Comparison of ENCODE assay signal across 13 cellular contexts in the genomic region with DNA sequence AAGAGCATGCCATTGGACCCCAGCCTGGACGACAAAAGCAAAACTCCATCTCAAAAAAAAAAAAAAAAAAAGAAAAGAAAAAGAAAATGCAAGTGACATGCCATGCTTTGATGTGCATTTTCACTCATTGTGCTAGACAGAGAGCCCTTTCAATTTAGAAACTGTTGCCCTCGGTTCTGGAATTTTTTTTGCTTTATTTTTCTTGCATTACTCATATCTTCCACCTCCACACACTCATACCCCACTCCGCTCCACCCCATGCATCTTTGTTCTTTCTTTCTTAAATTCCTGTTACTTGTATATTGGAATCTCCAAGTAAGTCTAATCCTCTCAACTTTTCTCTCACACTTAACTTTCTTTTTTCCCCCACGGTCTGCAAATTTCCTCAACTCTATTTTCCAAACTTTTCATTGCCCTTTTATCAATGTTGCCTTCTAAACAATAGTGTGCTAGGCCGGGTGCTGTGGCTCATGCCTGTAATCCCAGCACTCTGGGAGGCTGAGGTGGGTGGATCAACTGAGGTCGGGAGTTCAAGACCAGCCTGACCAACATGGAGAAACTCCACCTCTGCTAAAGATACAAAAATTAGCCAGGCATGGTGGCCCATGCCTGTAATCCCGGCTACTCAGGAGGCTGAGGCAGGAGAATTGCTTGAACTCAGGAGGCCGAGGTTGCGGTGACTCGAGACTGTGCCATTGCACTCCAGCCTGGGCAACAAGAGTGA. TPM values are rescaled to one million over a fixed set of nuclear protein-coding genes. Genes with fewer than 3 reads are reported as not detected.
A peak's percentile ranks its signal among the peaks of the same experiment; 100 is the strongest.
DNase-seq lines count a peak whose midpoint lies in the region; ATAC-seq and TF ChIP-seq lines count a peak whose summit lies in the region.
"Had no signal": no experiment of that assay in that cellular context is flagged by ENCODE, and none has a peak within 500 bp of the region (broad histone marks: within the 10 kb centered on the region; RNA-seq: fewer than 3 reads in every experiment).

No MANE protein-coding gene starts in this region.

- no peaks in the 10 kb centered on the region for H3K36me3 Mint-ChIP-seq in activated naive CD4-positive, alpha-beta T cell treated with anti-CD3 and anti-CD28 coated beads for 36 hours (ENCODE audit: low read depth)
- no peaks in the 10 kb centered on the region for H3K36me3 Mint-ChIP-seq in activated naive CD4-positive, alpha-beta T cell treated with anti-CD3 and anti-CD28 coated beads, Interleukin-2, amount 10 ng/mL, durations not matched to agents 7 days and 5 days
- no peaks in the 10 kb centered on the region for H3K36me3 Mint-ChIP-seq in stimulated activated memory B cell treated with anti-CD40 and anti-IgM and Interleukin-4, amounts not matched to agents 10 μg/mL and 1 μg/mL and 100 μg/mL, for 72 hours
- H3K36me3 Mint-ChIP-seq: natural killer cell had no signal

- intact Hi-C loops in activated naive CD4-positive, alpha-beta T cell treated with anti-CD3 and anti-CD28 coated beads for 36 hours (cut with micrococcal nuclease), result loop anchor here (1.0 to 5.0 kb wide), 3 partner anchors 19 to 428 kb away; partner anchors contain the start of gene UTP6
- intact Hi-C loops in PC-3 (cut with micrococcal nuclease), result no loop called here

- no peaks in the 10 kb centered on the region for H3K4me1 ChIP-seq in PC-3 (ENCODE audit: insufficient read depth, low read length)

- H3K9me2 ChIP-seq in PC-3 (replicated peaks; ENCODE audit: low read length), result no peaks in the 10 kb centered on the region

- H3K9me3 Mint-ChIP-seq in activated naive CD4-positive, alpha-beta T cell treated with anti-CD3 and anti-CD28 coated beads for 36 hours, result no peaks in the 10 kb centered on the region
- no peaks in the 10 kb centered on the region for H3K9me3 Mint-ChIP-seq in activated naive CD4-positive, alpha-beta T cell treated with anti-CD3 and anti-CD28 coated beads, Interleukin-2, amount 10 ng/mL, durations not matched to agents 7 days and 5 days
- no peaks in the 10 kb centered on the region for H3K9me3 Mint-ChIP-seq in stimulated activated memory B cell treated with anti-CD40 and anti-IgM and Interleukin-4, amounts not matched to agents 10 μg/mL and 1 μg/mL and 100 μg/mL, for 72 hours
- H3K9me3 Mint-ChIP-seq: dendritic cell treated with granulocyte-macrophage colony-stimulating factor and Interleukin-4, amounts not matched to agents 40 ng/mL and 50 ng/mL, for 4 days; natural killer cell had no signal

- H3K4me1 Mint-ChIP-seq in activated naive CD4-positive, alpha-beta T cell treated with anti-CD3 and anti-CD28 coated beads for 36 hours (ENCODE audit: low read depth), result peaks cover 35% of the 10 kb centered on the region
- peaks cover 13% of the 10 kb centered on the region for H3K4me1 Mint-ChIP-seq in activated naive CD4-positive, alpha-beta T cell treated with anti-CD3 and anti-CD28 coated beads, Interleukin-2, amount 10 ng/mL, durations not matched to agents 7 days and 5 days
- H3K4me1 Mint-ChIP-seq in stimulated activated memory B cell treated with anti-CD40 and anti-IgM and Interleukin-4, amounts not matched to agents 10 μg/mL and 1 μg/mL and 100 μg/mL, for 72 hours, result peaks cover 7% of the 10 kb centered on the region
- H3K4me1 Mint-ChIP-seq: natural killer cell had no signal

- ATAC-seq in stimulated activated memory B cell treated with anti-CD40 and anti-IgM and Interleukin-4, amounts not matched to agents 10 μg/mL and 1 μg/mL and 100 μg/mL, for 72 hours, result peak; percentile 38
- ATAC-seq in GM21526 (IDR thresholded peaks at IDR 0.05; ENCODE audit: low FRiP score, unreplicated experiment), result no peak
- ATAC-seq in PC-3, result no peak
- ATAC-seq in GM21717 (IDR thresholded peaks at IDR 0.05; ENCODE audit: unreplicated experiment), result no peak
- ATAC-seq: left lobe of liver, natural killer cell had no signal

- H3K4me3 Mint-ChIP-seq in activated naive CD4-positive, alpha-beta T cell treated with anti-CD3 and anti-CD28 coated beads for 36 hours, result peak overlapping the region; percentile 19
- H3K4me3 Mint-ChIP-seq in activated naive CD4-positive, alpha-beta T cell treated with anti-CD3 and anti-CD28 coated beads, Interleukin-2, amount 10 ng/mL, durations not matched to agents 7 days and 5 days, result no peak overlapping the region
- no peak overlapping the region for H3K4me3 Mint-ChIP-seq in stimulated activated memory B cell treated with anti-CD40 and anti-IgM and Interleukin-4, amounts not matched to agents 10 μg/mL and 1 μg/mL and 100 μg/mL, for 72 hours
- H3K4me3 Mint-ChIP-seq: dendritic cell treated with granulocyte-macrophage colony-stimulating factor and Interleukin-4, amounts not matched to agents 40 ng/mL and 50 ng/mL, for 4 days; natural killer cell had no signal

- peaks cover 18% of the 10 kb centered on the region for H3K27me3 Mint-ChIP-seq in activated naive CD4-positive, alpha-beta T cell treated with anti-CD3 and anti-CD28 coated beads for 36 hours (ENCODE audit: low read depth)
- H3K27me3 Mint-ChIP-seq in activated naive CD4-positive, alpha-beta T cell treated with anti-CD3 and anti-CD28 coated beads, Interleukin-2, amount 10 ng/mL, durations not matched to agents 7 days and 5 days, result peaks cover 37% of the 10 kb centered on the region
- H3K27me3 Mint-ChIP-seq in stimulated activated memory B cell treated with anti-CD40 and anti-IgM and Interleukin-4, amounts not matched to agents 10 μg/mL and 1 μg/mL and 100 μg/mL, for 72 hours, result peaks cover 51% of the 10 kb centered on the region

- peak overlapping the region; percentile 73 for H3K27ac Mint-ChIP-seq in activated naive CD4-positive, alpha-beta T cell treated with anti-CD3 and anti-CD28 coated beads for 36 hours
- no peak overlapping the region for H3K27ac Mint-ChIP-seq in activated naive CD4-positive, alpha-beta T cell treated with anti-CD3 and anti-CD28 coated beads, Interleukin-2, amount 10 ng/mL, durations not matched to agents 7 days and 5 days
- H3K27ac Mint-ChIP-seq in stimulated activated memory B cell treated with anti-CD40 and anti-IgM and Interleukin-4, amounts not matched to agents 10 μg/mL and 1 μg/mL and 100 μg/mL, for 72 hours, result no peak overlapping the region
- H3K27ac Mint-ChIP-seq: dendritic cell treated with granulocyte-macrophage colony-stimulating factor and Interleukin-4, amounts not matched to agents 40 ng/mL and 50 ng/mL, for 4 days; natural killer cell had no signal

- no peaks in the 10 kb centered on the region for H3K36me3 ChIP-seq in PC-3 (ENCODE audit: low read depth, low read length)

- peak; percentile 61 for DNase-seq in activated naive CD4-positive, alpha-beta T cell treated with anti-CD3 and anti-CD28 coated beads for 36 hours
- no peak for DNase-seq in activated naive CD4-positive, alpha-beta T cell treated with anti-CD3 and anti-CD28 coated beads, Interleukin-2, amount 10 ng/mL, durations not matched to agents 7 days and 5 days
- DNase-seq in SW480 (ENCODE audit: low spot score) (peak; percentile 10), dedifferentiated amniotic fluid mesenchymal stem cell (ENCODE audit: extremely low spot score) (peak; percentile 49), PC-3 (no peak)
- DNase-seq: AML-193, natural killer cell, OCI-M1 had no signal

- H3F3A ChIP-seq in PC-3 (ENCODE audit: low read length, unreplicated experiment), result no peaks in the 10 kb centered on the region

- no peaks in the 10 kb centered on the region for H3K79me2 ChIP-seq in PC-3 (ENCODE audit: low read length)

- no peaks in the 10 kb centered on the region for H3K9me3 ChIP-seq in PC-3 (ENCODE audit: low read length)

- H4K20me1 ChIP-seq in PC-3 (ENCODE audit: low read length), result no peaks in the 10 kb centered on the region

- no peak overlapping the region for H3K4me3 ChIP-seq in PC-3 (ENCODE audit: low read length)

- no peak for TF ChIP-seq CTCF in PC-3 (conservative IDR thresholded peaks at IDR 0.05; ENCODE audit: low read depth, low read length)

- no peak overlapping the region for H2AFZ ChIP-seq in PC-3 (ENCODE audit: low read length)

- H3K4me2 ChIP-seq in PC-3 (ENCODE audit: low read length), result no peak overlapping the region

- CTCF ChIA-PET in activated naive CD4-positive, alpha-beta T cell treated with anti-CD3 and anti-CD28 coated beads for 36 hours (lab: Charles Lee), result interaction anchor here (0.7 kb wide), 1 partner anchor 13 kb away, joined by 3 read pairs; no protein-coding TSS in a partner anchor
- CTCF ChIA-PET in activated naive CD4-positive, alpha-beta T cell treated with anti-CD3 and anti-CD28 coated beads, Interleukin-2, amount 10 ng/mL, durations not matched to agents 7 days and 5 days (lab: Charles Lee), result no interaction called here
- CTCF ChIA-PET in PC-3 (lab: Charles Lee), result no interaction called here

- H3K27ac ChIP-seq in PC-3 (ENCODE audit: low read length), result no peak overlapping the region

- POLR2A ChIA-PET in PC-3 (lab: Charles Lee; ENCODE audit: unreplicated experiment), result no interaction called here

- no peak overlapping the region for H3K9ac ChIP-seq in PC-3 (ENCODE audit: low read length)

- no TSS peak for BruUV-seq in PC-3 (replicated peaks; lab: Mats Ljungman, UMichigan)

- H3K27me3 ChIP-seq in PC-3 (ENCODE audit: low read length), result no peaks in the 10 kb centered on the region

RNA-seq across cellular contexts. Expression of gene SUZ12, which starts 16.8 kb away (rescaled TPM):
- 10 to 100 TPM; 54.7 to 56.8 TPM for total RNA-seq in activated naive CD4-positive, alpha-beta T cell treated with anti-CD3 and anti-CD28 coated beads for 36 hours
- total RNA-seq in PC-3 (2014; rRNA removed), result 11.5 and 15.8 TPM in 2 replicates

RNA-seq across cellular contexts. Expression of gene UTP6, which starts 18.5 kb away (rescaled TPM):
- total RNA-seq in activated naive CD4-positive, alpha-beta T cell treated with anti-CD3 and anti-CD28 coated beads for 36 hours, result 10 to 100 TPM; 86.1 to 89.6 TPM
- total RNA-seq in PC-3 (2014; rRNA removed), result 35.1 and 35.5 TPM in 2 replicates

Comparison
In these comparisons a context has a peak if more than half of its experiments do, and no peak if none do; other contexts are left out.
1. DNase-seq: peak in activated naive CD4-positive, alpha-beta T cell treated with anti-CD3 and anti-CD28 coated beads for 36 hours (single experiment), SW480 (single experiment) and dedifferentiated amniotic fluid mesenchymal stem cell (single experiment); none in activated naive CD4-positive, alpha-beta T cell treated with anti-CD3 and anti-CD28 coated beads, Interleukin-2, amount 10 ng/mL, durations not matched to agents 7 days and 5 days (single experiment) and PC-3 (single experiment).